ENCODE assay signal across 29 cellular contexts in genomic region chr10:118572286-118573041, GRCh38. TPM values are rescaled to one million over a fixed set of nuclear protein-coding genes. Genes with fewer than 3 reads are reported as not detected.
"Had no signal": no experiment of that assay in that cellular context is flagged by ENCODE, and none has a peak within 500 bp of the region (broad histone marks: within the 10 kb centered on the region; RNA-seq: fewer than 3 reads in every experiment).

No MANE protein-coding gene starts in this region.

- H3K27me3 ChIP-seq: pancreas, tibial nerve had no signal

- H3K36me3 ChIP-seq: pancreas, prostate gland, tibial nerve had no signal

- ATAC-seq: activated CD8-positive, alpha-beta T cell treated with anti-CD3 and anti-CD28 coated beads for 36 hours; foreskin keratinocyte; left cardiac atrium; left ventricle myocardium superior; pancreas; stimulated activated naive B cell treated with anti-CD40 and anti-IgM and Interleukin-4, amounts not matched to agents 10 μg/mL and 1 μg/mL and 100 μg/mL, for 72 hours had no signal

- H3K27ac ChIP-seq: foreskin keratinocyte, pancreas had no signal

- DNase-seq: activated B cell treated with CpG ODN at 0.5 μM for 24 hours; activated CD4-positive, alpha-beta T cell treated with anti-CD3 and anti-CD28 coated beads, Interleukin-2, amount 50 U/mL, for 1 hour; activated CD8-positive, alpha-beta T cell treated with anti-CD3 and anti-CD28 coated beads for 36 hours; activated T-cell treated with anti-CD3 and anti-CD28 coated beads, Interleukin-2, amount 50 U/mL, for 48 hours; amygdala; central memory CD4-positive, alpha-beta T cell; dermis blood vessel endothelial cell; effector CD4-positive, alpha-beta T cell; erythroblast; foreskin keratinocyte; islet precursor cell; left cardiac atrium; left ventricle myocardium superior; mammary epithelial cell; naive B cell; nephron progenitor cell; pancreas; retina; stimulated activated CD4-positive, alpha-beta T cell treated with anti-CD3 and anti-CD28 coated beads, Interleukin-1b, Interleukin-23, amount 100 ng/mL, for 48 hours; stimulated activated CD4-positive, alpha-beta T cell treated with anti-CD3 and anti-CD28 coated beads, Interleukin-4, amount 100 ng/mL, for 4 hours; stimulated activated CD8-positive, alpha-beta memory T cell treated with anti-CD3 and anti-CD28 coated beads, Interleukin-4, amount 100 ng/mL, for 48 hours; stimulated activated naive B cell treated with anti-CD40 and anti-IgM and Interleukin-4, amounts not matched to agents 10 μg/mL and 1 μg/mL and 100 μg/mL, for 72 hours; T-helper 1 cell had no signal

- H3K4me1 ChIP-seq: foreskin keratinocyte, pancreas, prostate gland had no signal

- H3K4me3 ChIP-seq: pancreas, prostate gland, smooth muscle cell, tibial nerve had no signal

- H3K9me3 ChIP-seq: pancreas, prostate gland, tibial nerve had no signal

RNA-seq across cellular contexts. Expression of gene PRLHR, which starts 23.0 kb away (rescaled TPM):
- total RNA-seq: activated B cell treated with CpG ODN at 0.5 μM for 24 hours; activated CD8-positive, alpha-beta T cell treated with anti-CD3 and anti-CD28 coated beads for 36 hours; activated T-helper 2 cell treated with anti-CD3 and anti-CD28 coated beads, Interferon-gamma antibody, Interleukin-2, Interleukin-4, amounts not matched to agents 10 μg/mL and 5 μg/mL and 100 μg/mL, durations not matched to agents 14 hours and 24 hours and 36 hours; dermis blood vessel endothelial cell; fibroblast of lung; foreskin keratinocyte; left cardiac atrium; left ventricle myocardium superior; mammary epithelial cell; mesothelial cell of epicardium; prostate gland; smooth muscle cell; tibial nerve had no signal
- polyA plus RNA-seq: fibroblast of lung, foreskin keratinocyte, mammary epithelial cell, smooth muscle cell had no signal
